ENCODE assay signal across 8 cellular contexts in genomic region chr15:32718082-32718821, GRCh38. TPM values are rescaled to one million over a fixed set of nuclear protein-coding genes. Genes with fewer than 3 reads are reported as not detected.
DNase-seq lines count a peak whose midpoint lies in the region; ATAC-seq lines count a peak whose summit lies in the region.

No MANE protein-coding gene starts in this region.

- no peaks in the 10 kb centered on the region for H3K36me3 Mint-ChIP-seq in T-cell
- no peaks in the 10 kb centered on the region for H3K36me3 Mint-ChIP-seq in activated CD4-positive, alpha-beta memory T cell treated with anti-CD3 and anti-CD28 coated beads for 36 hours

- H3K4me3 Mint-ChIP-seq in T-cell = peak overlapping the region in 2 of 3 donors; percentile 43 to 61
- no peak overlapping the region for H3K4me3 Mint-ChIP-seq in activated CD4-positive, alpha-beta memory T cell treated with anti-CD3 and anti-CD28 coated beads for 36 hours

- ATAC-seq in T-cell (replicated peaks in 1 of 4) (no peak), sciatic nerve (peak; percentile 10), GM18517 (IDR thresholded peaks at IDR 0.05; ENCODE audit: unreplicated experiment) (no peak)

- no peaks in the 10 kb centered on the region for H3K9me3 Mint-ChIP-seq in T-cell
- H3K9me3 Mint-ChIP-seq in activated CD4-positive, alpha-beta memory T cell treated with anti-CD3 and anti-CD28 coated beads for 36 hours = no peaks in the 10 kb centered on the region

- intact Hi-C loops in sciatic nerve (cut with DNase I) = no loop called here
- intact Hi-C loops in activated CD4-positive, alpha-beta memory T cell treated with anti-CD3 and anti-CD28 coated beads for 36 hours (cut with micrococcal nuclease) = no loop called here

- POLR2A ChIA-PET in T-cell (lab: Charles Lee) = no interaction called here
- POLR2A ChIA-PET in activated CD4-positive, alpha-beta memory T cell treated with anti-CD3 and anti-CD28 coated beads for 36 hours (lab: Charles Lee) = no interaction called here

- peaks cover 23 to 28% (median 24%) of the 10 kb centered on the region in 3 donors for H3K4me1 Mint-ChIP-seq in T-cell
- peaks cover 23% of the 10 kb centered on the region for H3K4me1 Mint-ChIP-seq in activated CD4-positive, alpha-beta memory T cell treated with anti-CD3 and anti-CD28 coated beads for 36 hours (ENCODE audit: low read depth)

- peaks cover 58 to 62% of the 10 kb centered on the region in 2 donors for H3K27me3 Mint-ChIP-seq in T-cell
- peaks cover 71% of the 10 kb centered on the region for H3K27me3 Mint-ChIP-seq in activated CD4-positive, alpha-beta memory T cell treated with anti-CD3 and anti-CD28 coated beads for 36 hours

- DNase-seq in ELR (ENCODE audit: low read depth) (peak; percentile 64), T-cell (no peak), foreskin melanocyte (peak; percentile 16), sciatic nerve (ENCODE audit: low spot score) (no peak), AG08395 (ENCODE audit: low spot score) (no peak)
- DNase-seq in activated naive CD4-positive, alpha-beta T cell treated with anti-CD3 and anti-CD28 coated beads, Interleukin-2, amount 50 U/mL, for 16 hours = no peak
- DNase-seq in activated CD4-positive, alpha-beta memory T cell treated with anti-CD3 and anti-CD28 coated beads for 36 hours = no peak

- no peak overlapping the region for H3K27ac Mint-ChIP-seq in T-cell
- no peak overlapping the region for H3K27ac Mint-ChIP-seq in activated CD4-positive, alpha-beta memory T cell treated with anti-CD3 and anti-CD28 coated beads for 36 hours

- CTCF ChIA-PET in T-cell (lab: Charles Lee) = no interaction called here
- CTCF ChIA-PET in activated CD4-positive, alpha-beta memory T cell treated with anti-CD3 and anti-CD28 coated beads for 36 hours (lab: Charles Lee) = no interaction called here

RNA-seq across cellular contexts. Expression of gene GREM1, which starts 0.4 kb away (rescaled TPM):
- total RNA-seq in T-cell = 1 to 10 TPM in 1 of 5 donors, under 1 TPM in 2, not detected in 2; 0.60 to 1.0 (median 0.64) TPM
- total RNA-seq in sciatic nerve = 4.6 TPM
- not detected for total RNA-seq in activated CD4-positive, alpha-beta memory T cell treated with anti-CD3 and anti-CD28 coated beads for 36 hours

Comparison
In these comparisons a context has a peak if more than half of its experiments do, and no peak if none do; other contexts are left out.
1. DNase-seq: peak in ELR (single experiment) and foreskin melanocyte (single experiment); none in T-cell (0 of 34), sciatic nerve (single experiment), activated naive CD4-positive, alpha-beta T cell treated with anti-CD3 and anti-CD28 coated beads, Interleukin-2, amount 50 U/mL, for 16 hours (single experiment), AG08395 (single experiment) and activated CD4-positive, alpha-beta memory T cell treated with anti-CD3 and anti-CD28 coated beads for 36 hours (single experiment).